Comparison of ENCODE assay signal across 19 cellular contexts in the genomic region with DNA sequence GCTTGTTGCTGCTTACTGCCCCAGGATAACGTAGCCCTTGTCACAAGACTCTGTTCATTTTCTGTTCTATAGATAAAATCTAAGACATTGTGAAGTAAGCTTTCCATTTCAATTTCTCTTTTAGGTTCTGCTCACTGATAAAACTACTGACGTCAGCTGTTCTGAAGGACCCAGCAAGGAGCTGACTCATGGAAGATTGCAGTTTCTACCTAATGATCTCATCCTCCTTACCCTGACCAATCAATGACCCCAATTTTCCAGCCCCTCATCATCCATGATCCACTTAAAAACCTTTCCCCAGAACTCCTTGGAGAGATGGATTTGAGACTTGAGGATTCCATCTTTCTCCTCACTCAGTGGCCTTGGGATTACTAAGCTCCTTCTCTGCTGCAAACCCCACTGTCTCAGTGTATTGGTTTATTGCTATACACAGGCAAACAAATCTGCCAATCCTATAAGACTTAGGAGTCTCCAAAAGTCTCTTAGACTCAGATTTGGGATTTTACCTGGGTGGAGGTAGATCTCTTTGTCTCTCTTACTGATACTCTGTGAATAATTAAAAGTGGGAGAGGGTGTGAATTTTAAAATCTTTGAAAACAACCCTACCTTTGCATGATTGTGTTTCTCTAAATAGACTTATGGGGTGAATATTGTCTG.
DNase-seq lines count a peak whose midpoint lies in the region; ATAC-seq and TF ChIP-seq lines count a peak whose summit lies in the region.
"Had no signal": no experiment of that assay in that cellular context is flagged by ENCODE, and none has a peak within 500 bp of the region (broad histone marks: within the 10 kb centered on the region; RNA-seq: fewer than 3 reads in every experiment).

No MANE protein-coding gene starts in this region.

- H2AK5ac ChIP-seq in mesendoderm (ENCODE audit: low read length) (no peak overlapping the region), neuronal stem cell (ENCODE audit: low read depth, low read length) (no peak overlapping the region)

- no peak for ATAC-seq in HG03460 (IDR thresholded peaks at IDR 0.05; ENCODE audit: unreplicated experiment)

- no peaks in the 10 kb centered on the region for H3K27me3 ChIP-seq in CD8-positive, alpha-beta memory T cell (ENCODE audit: insufficient read depth, low read length, poor library complexity, severe bottlenecking)
- H3K27me3 ChIP-seq in mesendoderm (ENCODE audit: insufficient read depth, low read length, poor library complexity) (no peaks in the 10 kb centered on the region), neuronal stem cell (ENCODE audit: control insufficient read depth in 3 of 3, insufficient read depth in 3 of 3, low read depth in 1 of 3, low read length in 3 of 3) (no peaks in the 10 kb centered on the region)
- H3K27me3 ChIP-seq: SJCRH30 had no signal

- no peak overlapping the region for H3K14ac ChIP-seq in neuronal stem cell (ENCODE audit: low read length)

- CTCF ChIA-PET in CD8-positive, alpha-beta memory T cell (lab: Charles Lee), result interaction anchor here (1.5 kb wide), 1 partner anchor 11 kb away, joined by 3 read pairs; no protein-coding TSS in a partner anchor
- CTCF ChIA-PET in HEK293 (lab: Yijun Ruan, JAX), result interaction anchor here (0.6 to 2.1 kb wide), 3 partner anchors 47 to 667 kb away, joined by 3 to 7 read pairs (median 4); no protein-coding TSS in a partner anchor

- TF ChIP-seq CTCF in HEK293 (tag by site-specific recombination; IDR thresholded peaks at IDR 0.05), result no peak

- no peaks in the 10 kb centered on the region for H3K79me2 ChIP-seq in mesendoderm (ENCODE audit: control insufficient read depth, insufficient read depth, low read length)

- peaks cover 0 to 5% of the 10 kb centered on the region in 2 donors for H3K27me3 Mint-ChIP-seq in CD8-positive, alpha-beta memory T cell

- H3K4me2 ChIP-seq in mesendoderm (ENCODE audit: low read length), result no peak overlapping the region
- H3K4me2 ChIP-seq in neuronal stem cell (ENCODE audit: insufficient read depth, low read length, poor library complexity, severe bottlenecking), result no peak overlapping the region

- no peak for DNase-seq in CD8-positive, alpha-beta memory T cell
- DNase-seq in amniotic epithelial cell (ENCODE audit: low read depth), result peak; percentile 92
- DNase-seq in mesendoderm, result peak; percentile 6
- no peak for DNase-seq in neuronal stem cell (ENCODE audit: low spot score)
- DNase-seq in cortex of kidney (lab: John Stamatoyannopoulos, UW), result no peak
- DNase-seq: ACHN, AML-193, COR-L47, HFFc6, Kasumi-1, MV-4-11, NCI-H1436, NCI-H2081, NCI-H748 treated with DMSO at 0.1 percent for 48 hours, SJCRH30 had no signal

- H2BK120ac ChIP-seq in mesendoderm (ENCODE audit: low read depth, low read length) (no peak overlapping the region), neuronal stem cell (ENCODE audit: low read depth, low read length) (no peak overlapping the region)

- no peak overlapping the region for H3K4ac ChIP-seq in mesendoderm (ENCODE audit: low read depth, low read length)
- no peak overlapping the region for H3K4ac ChIP-seq in neuronal stem cell (ENCODE audit: low read length)

- H2BK15ac ChIP-seq in mesendoderm (replicated peaks; ENCODE audit: low read depth) (no peak overlapping the region), neuronal stem cell (ENCODE audit: low read length) (no peak overlapping the region)

- no peak overlapping the region for H3K23ac ChIP-seq in mesendoderm (ENCODE audit: low read length)
- H3K23ac ChIP-seq in neuronal stem cell (ENCODE audit: low read depth, low read length, poor library complexity), result no peak overlapping the region

- H2BK12ac ChIP-seq in neuronal stem cell (ENCODE audit: low read length), result no peak overlapping the region

- no peak overlapping the region for H3K4me3 Mint-ChIP-seq in CD8-positive, alpha-beta memory T cell
- H3K4me3 Mint-ChIP-seq: CD14-positive monocyte, HFFc6 had no signal

- H3K18ac ChIP-seq in mesendoderm (ENCODE audit: low read length) (no peak overlapping the region), neuronal stem cell (ENCODE audit: low read length) (no peak overlapping the region)

- no peak overlapping the region for H4K91ac ChIP-seq in neuronal stem cell (ENCODE audit: low read depth, low read length, poor library complexity)

- no CpG with 5 or more reads among the region's 2 CpGs for WGBS in mesendoderm (ENCODE audit: extremely low coverage, insufficient coverage, low lambda C conversion rate)
- no CpG with 5 or more reads among the region's 2 CpGs for WGBS in neuronal stem cell (ENCODE audit: extremely low coverage in 2 of 2, insufficient read length in 2 of 2, insufficient replicate concordance in 1 of 2), 2 donors

- H3K27ac ChIP-seq in CD8-positive, alpha-beta memory T cell (ENCODE audit: low read depth, low read length), result peak overlapping the region; percentile 32
- H3K27ac ChIP-seq in HEK293 (ENCODE audit: extremely low read depth, low read depth, low read length), result no peak overlapping the region
- H3K27ac ChIP-seq in mesendoderm (ENCODE audit: low read depth, low read length), result no peak overlapping the region
- no peak overlapping the region for H3K27ac ChIP-seq in neuronal stem cell (replicated peaks; ENCODE audit: low read length)
- H3K27ac ChIP-seq: RWPE1, SJCRH30 had no signal

- H3K56ac ChIP-seq in mesendoderm (ENCODE audit: low read length), result no peak overlapping the region

- peaks cover 12 to 21% (median 15%) of the 10 kb centered on the region in 5 donors for H3K9me3 Mint-ChIP-seq in CD8-positive, alpha-beta memory T cell

- H3K4me3 ChIP-seq in CD8-positive, alpha-beta memory T cell (ENCODE audit: low read length), result no peak overlapping the region
- no peak overlapping the region for H3K4me3 ChIP-seq in HEK293 (ENCODE audit: low read depth, low read length)
- H3K4me3 ChIP-seq in mesendoderm (ENCODE audit: low read length), result no peak overlapping the region
- no peak overlapping the region for H3K4me3 ChIP-seq in neuronal stem cell (ENCODE audit: low read length in 2 of 2)
- H3K4me3 ChIP-seq: SJCRH30 had no signal

- H3K36me3 Mint-ChIP-seq in CD8-positive, alpha-beta memory T cell, result no peaks in the 10 kb centered on the region
- H3K36me3 Mint-ChIP-seq: CD14-positive monocyte had no signal

- no peaks in the 10 kb centered on the region for H3K36me3 ChIP-seq in CD8-positive, alpha-beta memory T cell (ENCODE audit: insufficient read depth, low read length)
- H3K36me3 ChIP-seq in HEK293 (ENCODE audit: control insufficient read depth in 2 of 2, insufficient read depth in 1 of 2, low read length in 2 of 2), result no peaks in the 10 kb centered on the region
- no peaks in the 10 kb centered on the region for H3K36me3 ChIP-seq in mesendoderm (ENCODE audit: control insufficient read depth, insufficient read depth, low read length)
- H3K36me3 ChIP-seq in neuronal stem cell (replicated peaks in 1 of 2; ENCODE audit: control insufficient read depth in 2 of 2, insufficient read depth in 2 of 2, low read length in 2 of 2), result no peaks in the 10 kb centered on the region
- H3K36me3 ChIP-seq: SJCRH30 had no signal

- no peaks in the 10 kb centered on the region for H3K9me3 ChIP-seq in CD8-positive, alpha-beta memory T cell (ENCODE audit: low read length)
- H3K9me3 ChIP-seq in HEK293 (ENCODE audit: control insufficient read depth, insufficient read depth, low read depth, low read length) (no peaks in the 10 kb centered on the region), neuronal stem cell (replicated peaks in 1 of 2; ENCODE audit: control insufficient read depth in 2 of 2, insufficient read depth in 1 of 2, low read depth in 1 of 2, low read length in 2 of 2) (peaks cover 9 to 24% of the 10 kb centered on the region in 2 donors)

- no peaks in the 10 kb centered on the region for H3K4me1 ChIP-seq in CD8-positive, alpha-beta memory T cell (ENCODE audit: insufficient read depth, low read length)
- H3K4me1 ChIP-seq in HEK293 (ENCODE audit: control insufficient read depth, insufficient read depth, low read length) (no peaks in the 10 kb centered on the region), mesendoderm (ENCODE audit: control insufficient read depth, low read depth, low read length) (no peaks in the 10 kb centered on the region), neuronal stem cell (ENCODE audit: control insufficient read depth in 2 of 2, insufficient read depth in 1 of 2, low read depth in 1 of 2, low read length in 2 of 2) (no peaks in the 10 kb centered on the region)
- H3K4me1 ChIP-seq: SJCRH30 had no signal

- H3K4me1 Mint-ChIP-seq in CD8-positive, alpha-beta memory T cell, result no peaks in the 10 kb centered on the region
- H3K4me1 Mint-ChIP-seq: CD14-positive monocyte had no signal

- H3K9ac ChIP-seq in mesendoderm (ENCODE audit: low read length) (no peak overlapping the region), neuronal stem cell (ENCODE audit: low read depth, low read length, poor library complexity) (no peak overlapping the region)

- H4K8ac ChIP-seq in mesendoderm (ENCODE audit: low read depth, low read length) (no peak overlapping the region), neuronal stem cell (ENCODE audit: low read depth, low read length) (no peak overlapping the region)

- POLR2A ChIA-PET in CD8-positive, alpha-beta memory T cell (lab: Charles Lee), result no interaction called here
- POLR2A ChIA-PET in HEK293 (lab: Yijun Ruan, JAX), result interaction anchor here (0.6 kb wide), 1 partner anchor 147 kb away, joined by 5 read pairs; no protein-coding TSS in a partner anchor

- no peak overlapping the region for H2AFZ ChIP-seq in neuronal stem cell (ENCODE audit: low read length)

- no peaks in the 10 kb centered on the region for H3K79me1 ChIP-seq in mesendoderm (ENCODE audit: low read length)
- H3K79me1 ChIP-seq in neuronal stem cell (ENCODE audit: low read depth, low read length), result no peaks in the 10 kb centered on the region

- no peak overlapping the region for H3K27ac Mint-ChIP-seq in CD8-positive, alpha-beta memory T cell
- H3K27ac Mint-ChIP-seq: CD14-positive monocyte, HFFc6 had no signal

- H4K5ac ChIP-seq in mesendoderm (ENCODE audit: low read length), result no peak overlapping the region

- no peak overlapping the region for H2BK5ac ChIP-seq in mesendoderm (ENCODE audit: low read length)
- no peak overlapping the region for H2BK5ac ChIP-seq in neuronal stem cell (ENCODE audit: low read length)

TF ChIP-seq in HEK293, 187 proteins besides CTCF, POLR2A, EP300 and RAD21 (continues in another document):
- no peak for TF ChIP-seq ZNF324 (tag by site-specific recombination; IDR thresholded peaks at IDR 0.05)
- peak; percentile 99 for TF ChIP-seq SETDB1 (IDR thresholded peaks at IDR 0.05; ENCODE audit: insufficient read length, low read length)

Comparison
In these comparisons a context has a peak if more than half of its experiments do, and no peak if none do; other contexts are left out.
1. DNase-seq: peak in amniotic epithelial cell (single experiment) and mesendoderm (single experiment); none in CD8-positive, alpha-beta memory T cell (0 of 5), neuronal stem cell (single experiment) and cortex of kidney (single experiment).